Comparison of ENCODE assay signal across 3 cellular contexts in genomic region chr3:110901536-110901935, GRCh38.
A peak's percentile ranks its signal among the peaks of the same experiment; 100 is the strongest.
TF ChIP-seq lines count a peak whose summit lies in the region.

No MANE protein-coding gene starts in this region.

TF ChIP-seq in A549, 52 proteins besides CTCF, POLR2A, EP300 and RAD21:
- no peak for TF ChIP-seq ATOH8 (CRISPR knock-in tag; IDR thresholded peaks at IDR 0.05; ENCODE audit: low read depth)
- TF ChIP-seq SREBF2 (IDR thresholded peaks at IDR 0.05): no peak
- TF ChIP-seq HES2 (IDR thresholded peaks at IDR 0.05): no peak
- peak; percentile 94 for TF ChIP-seq MAFK (IDR thresholded peaks at IDR 0.05; ENCODE audit: partially characterized antibody)
TF ChIP-seq in A549: peak in this region for 1.

TF ChIP-seq in IMR-90, 13 proteins besides CTCF, POLR2A, EP300 and RAD21:
- no peak for TF ChIP-seq NFE2L2 (IDR thresholded peaks at IDR 0.05; ENCODE audit: low read depth, low read length)
- TF ChIP-seq MAFK (IDR thresholded peaks at IDR 0.05; ENCODE audit: low read depth, low read length): peak; percentile 96

TF ChIP-seq in K562, 482 proteins besides CTCF, POLR2A, EP300 and RAD21:
- TF ChIP-seq MAFG (tag; conservative IDR thresholded peaks at IDR 0.05) (peak; percentile 59), PHB (CRISPR knock-in tag; IDR thresholded peaks at IDR 0.05) (no peak), MAFF (IDR thresholded peaks at IDR 0.05; ENCODE audit: low read length) (peak; percentile 72), THRA (IDR thresholded peaks at IDR 0.05) (no peak), NUFIP1 (IDR thresholded peaks at IDR 0.05; ENCODE audit: partially characterized antibody) (no peak), RBM14 (IDR thresholded peaks at IDR 0.05; ENCODE audit: borderline replicate concordance, insufficient read depth, low read depth, low read length) (no peak), GTF2A2 (tag; IDR thresholded peaks at IDR 0.05) (no peak), GATAD2B (IDR thresholded peaks at IDR 0.05; ENCODE audit: borderline replicate concordance) (no peak), C11orf30 (IDR thresholded peaks at IDR 0.05; ENCODE audit: low read depth) (peak; percentile 29; the same call in 1 of the 2 replicates), BDP1 (IDR thresholded peaks at IDR 0.05; ENCODE audit: insufficient read depth, insufficient read length) (no peak), USF2 (CRISPR knock-in tag; IDR thresholded peaks at IDR 0.05) (no peak), PATZ1 (CRISPR knock-in tag; IDR thresholded peaks at IDR 0.05; ENCODE audit: borderline replicate concordance) (no peak), CTCFL (IDR thresholded peaks at IDR 0.05; ENCODE audit: borderline replicate concordance, insufficient read depth, low read depth, low read length, poor library complexity, severe bottlenecking) (no peak), KLF6 (CRISPR knock-in tag; IDR thresholded peaks at IDR 0.05; ENCODE audit: borderline replicate concordance) (no peak), CHD2 (IDR thresholded peaks at IDR 0.05; ENCODE audit: low read depth, low read length) (no peak), GMEB1 (CRISPR knock-in tag; IDR thresholded peaks at IDR 0.05) (no peak), ZNF511 (CRISPR knock-in tag; IDR thresholded peaks at IDR 0.05) (no peak), MAFK (IDR thresholded peaks at IDR 0.05; ENCODE audit: low read length) (peak; percentile 80), ZNF316 (IDR thresholded peaks at IDR 0.05) (peak; percentile 63), ZNF134 (CRISPR knock-in tag; conservative IDR thresholded peaks at IDR 0.05) (no peak), HMBOX1 (IDR thresholded peaks at IDR 0.05) (no peak), KAT2B (IDR thresholded peaks at IDR 0.05; ENCODE audit: low read depth, low read length) (no peak), DACH1 (IDR thresholded peaks at IDR 0.05; ENCODE audit: partially characterized antibody) (no peak)
